In the genomic region with DNA sequence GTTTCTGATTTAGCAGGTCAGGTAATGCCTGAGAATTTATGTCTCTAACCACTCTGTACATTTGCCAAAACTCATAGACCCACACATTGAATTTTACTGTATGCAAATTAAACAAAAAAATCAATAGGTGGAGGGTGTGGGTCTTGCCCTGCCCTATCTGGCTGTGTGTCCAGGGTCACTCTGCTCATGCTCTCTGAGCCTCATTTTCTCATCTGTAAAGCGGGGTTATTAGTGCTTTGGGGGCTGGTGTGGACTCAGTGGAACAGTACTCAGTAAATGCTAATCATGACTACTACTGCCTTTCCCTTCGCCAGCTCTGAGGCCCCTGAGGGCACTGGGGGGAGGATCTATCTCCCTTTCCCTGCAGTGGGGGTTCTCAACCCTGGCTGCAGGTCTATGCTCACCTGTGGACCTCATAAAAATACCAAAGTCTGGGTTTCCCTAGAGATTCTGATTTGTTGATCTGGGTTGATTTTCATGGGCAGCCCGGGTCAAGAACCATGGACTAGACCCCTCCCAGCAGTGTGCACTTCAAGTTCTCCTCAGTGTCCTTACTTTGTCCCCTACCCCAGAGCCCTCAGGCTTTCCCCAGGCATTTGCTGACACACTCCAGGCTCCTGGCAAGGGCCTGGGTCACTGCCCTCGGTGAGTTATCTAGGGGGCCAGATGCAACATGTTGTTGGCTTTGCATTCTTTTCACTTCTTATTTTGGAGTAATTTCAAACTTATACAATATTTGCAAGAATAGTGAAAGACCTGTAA, we compare ENCODE assay signal across 1 cellular context.
TF ChIP-seq lines count a peak whose summit lies in the region.

No MANE protein-coding gene starts in this region.

TF ChIP-seq in GM23338, 12 proteins besides CTCF, POLR2A, EP300 and RAD21:
- TF ChIP-seq, protein P1, sequence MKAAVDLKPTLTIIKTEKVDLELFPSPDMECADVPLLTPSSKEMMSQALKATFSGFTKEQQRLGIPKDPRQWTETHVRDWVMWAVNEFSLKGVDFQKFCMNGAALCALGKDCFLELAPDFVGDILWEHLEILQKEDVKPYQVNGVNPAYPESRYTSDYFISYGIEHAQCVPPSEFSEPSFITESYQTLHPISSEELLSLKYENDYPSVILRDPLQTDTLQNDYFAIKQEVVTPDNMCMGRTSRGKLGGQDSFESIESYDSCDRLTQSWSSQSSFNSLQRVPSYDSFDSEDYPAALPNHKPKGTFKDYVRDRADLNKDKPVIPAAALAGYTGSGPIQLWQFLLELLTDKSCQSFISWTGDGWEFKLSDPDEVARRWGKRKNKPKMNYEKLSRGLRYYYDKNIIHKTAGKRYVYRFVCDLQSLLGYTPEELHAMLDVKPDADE (IDR thresholded peaks at IDR 0.05): no peak
- TF ChIP-seq, protein P2, sequence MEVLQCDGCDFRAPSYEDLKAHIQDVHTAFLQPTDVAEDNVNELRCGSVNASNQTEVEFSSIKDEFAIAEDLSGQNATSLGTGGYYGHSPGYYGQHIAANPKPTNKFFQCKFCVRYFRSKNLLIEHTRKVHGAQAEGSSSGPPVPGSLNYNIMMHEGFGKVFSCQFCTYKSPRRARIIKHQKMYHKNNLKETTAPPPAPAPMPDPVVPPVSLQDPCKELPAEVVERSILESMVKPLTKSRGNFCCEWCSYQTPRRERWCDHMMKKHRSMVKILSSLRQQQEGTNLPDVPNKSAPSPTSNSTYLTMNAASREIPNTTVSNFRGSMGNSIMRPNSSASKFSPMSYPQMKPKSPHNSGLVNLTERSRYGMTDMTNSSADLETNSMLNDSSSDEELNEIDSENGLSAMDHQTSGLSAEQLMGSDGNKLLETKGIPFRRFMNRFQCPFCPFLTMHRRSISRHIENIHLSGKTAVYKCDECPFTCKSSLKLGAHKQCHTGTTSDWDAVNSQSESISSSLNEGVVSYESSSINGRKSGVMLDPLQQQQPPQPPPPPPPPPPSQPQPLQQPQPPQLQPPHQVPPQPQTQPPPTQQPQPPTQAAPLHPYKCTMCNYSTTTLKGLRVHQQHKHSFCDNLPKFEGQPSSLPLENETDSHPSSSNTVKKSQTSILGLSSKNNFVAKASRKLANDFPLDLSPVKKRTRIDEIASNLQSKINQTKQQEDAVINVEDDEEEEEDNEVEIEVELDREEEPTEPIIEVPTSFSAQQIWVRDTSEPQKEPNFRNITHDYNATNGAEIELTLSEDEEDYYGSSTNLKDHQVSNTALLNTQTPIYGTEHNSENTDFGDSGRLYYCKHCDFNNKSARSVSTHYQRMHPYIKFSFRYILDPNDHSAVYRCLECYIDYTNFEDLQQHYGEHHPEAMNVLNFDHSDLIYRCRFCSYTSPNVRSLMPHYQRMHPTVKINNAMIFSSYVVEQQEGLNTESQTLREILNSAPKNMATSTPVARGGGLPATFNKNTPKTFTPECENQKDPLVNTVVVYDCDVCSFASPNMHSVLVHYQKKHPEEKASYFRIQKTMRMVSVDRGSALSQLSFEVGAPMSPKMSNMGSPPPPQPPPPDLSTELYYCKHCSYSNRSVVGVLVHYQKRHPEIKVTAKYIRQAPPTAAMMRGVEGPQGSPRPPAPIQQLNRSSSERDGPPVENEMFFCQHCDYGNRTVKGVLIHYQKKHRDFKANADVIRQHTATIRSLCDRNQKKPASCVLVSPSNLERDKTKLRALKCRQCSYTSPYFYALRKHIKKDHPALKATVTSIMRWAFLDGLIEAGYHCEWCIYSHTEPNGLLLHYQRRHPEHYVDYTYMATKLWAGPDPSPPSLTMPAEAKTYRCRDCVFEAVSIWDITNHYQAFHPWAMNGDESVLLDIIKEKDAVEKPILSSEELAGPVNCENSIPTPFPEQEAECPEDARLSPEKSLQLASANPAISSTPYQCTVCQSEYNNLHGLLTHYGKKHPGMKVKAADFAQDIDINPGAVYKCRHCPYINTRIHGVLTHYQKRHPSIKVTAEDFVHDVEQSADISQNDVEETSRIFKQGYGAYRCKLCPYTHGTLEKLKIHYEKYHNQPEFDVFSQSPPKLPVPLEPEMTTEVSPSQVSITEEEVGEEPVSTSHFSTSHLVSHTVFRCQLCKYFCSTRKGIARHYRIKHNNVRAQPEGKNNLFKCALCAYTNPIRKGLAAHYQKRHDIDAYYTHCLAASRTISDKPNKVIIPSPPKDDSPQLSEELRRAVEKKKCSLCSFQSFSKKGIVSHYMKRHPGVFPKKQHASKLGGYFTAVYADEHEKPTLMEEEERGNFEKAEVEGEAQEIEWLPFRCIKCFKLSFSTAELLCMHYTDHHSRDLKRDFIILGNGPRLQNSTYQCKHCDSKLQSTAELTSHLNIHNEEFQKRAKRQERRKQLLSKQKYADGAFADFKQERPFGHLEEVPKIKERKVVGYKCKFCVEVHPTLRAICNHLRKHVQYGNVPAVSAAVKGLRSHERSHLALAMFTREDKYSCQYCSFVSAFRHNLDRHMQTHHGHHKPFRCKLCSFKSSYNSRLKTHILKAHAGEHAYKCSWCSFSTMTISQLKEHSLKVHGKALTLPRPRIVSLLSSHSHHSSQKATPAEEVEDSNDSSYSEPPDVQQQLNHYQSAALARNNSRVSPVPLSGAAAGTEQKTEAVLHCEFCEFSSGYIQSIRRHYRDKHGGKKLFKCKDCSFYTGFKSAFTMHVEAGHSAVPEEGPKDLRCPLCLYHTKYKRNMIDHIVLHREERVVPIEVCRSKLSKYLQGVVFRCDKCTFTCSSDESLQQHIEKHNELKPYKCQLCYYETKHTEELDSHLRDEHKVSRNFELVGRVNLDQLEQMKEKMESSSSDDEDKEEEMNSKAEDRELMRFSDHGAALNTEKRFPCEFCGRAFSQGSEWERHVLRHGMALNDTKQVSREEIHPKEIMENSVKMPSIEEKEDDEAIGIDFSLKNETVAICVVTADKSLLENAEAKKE (CRISPR knock-in tag; IDR thresholded peaks at IDR 0.05): no peak
- TF ChIP-seq STAT1 (IDR thresholded peaks at IDR 0.05; ENCODE audit: unreplicated experiment) (no peak), ZNF331 (CRISPR knock-in tag; IDR thresholded peaks at IDR 0.05; ENCODE audit: low read depth) (no peak), ZNF114 (CRISPR knock-in tag; IDR thresholded peaks at IDR 0.05) (no peak), CREB1 (CRISPR knock-in tag; IDR thresholded peaks at IDR 0.05; ENCODE audit: low read depth) (no peak), NANOG (IDR thresholded peaks at IDR 0.05; ENCODE audit: borderline replicate concordance) (no peak), JUNB (IDR thresholded peaks at IDR 0.05; ENCODE audit: unreplicated experiment) (no peak)
- TF ChIP-seq, protein P3, sequence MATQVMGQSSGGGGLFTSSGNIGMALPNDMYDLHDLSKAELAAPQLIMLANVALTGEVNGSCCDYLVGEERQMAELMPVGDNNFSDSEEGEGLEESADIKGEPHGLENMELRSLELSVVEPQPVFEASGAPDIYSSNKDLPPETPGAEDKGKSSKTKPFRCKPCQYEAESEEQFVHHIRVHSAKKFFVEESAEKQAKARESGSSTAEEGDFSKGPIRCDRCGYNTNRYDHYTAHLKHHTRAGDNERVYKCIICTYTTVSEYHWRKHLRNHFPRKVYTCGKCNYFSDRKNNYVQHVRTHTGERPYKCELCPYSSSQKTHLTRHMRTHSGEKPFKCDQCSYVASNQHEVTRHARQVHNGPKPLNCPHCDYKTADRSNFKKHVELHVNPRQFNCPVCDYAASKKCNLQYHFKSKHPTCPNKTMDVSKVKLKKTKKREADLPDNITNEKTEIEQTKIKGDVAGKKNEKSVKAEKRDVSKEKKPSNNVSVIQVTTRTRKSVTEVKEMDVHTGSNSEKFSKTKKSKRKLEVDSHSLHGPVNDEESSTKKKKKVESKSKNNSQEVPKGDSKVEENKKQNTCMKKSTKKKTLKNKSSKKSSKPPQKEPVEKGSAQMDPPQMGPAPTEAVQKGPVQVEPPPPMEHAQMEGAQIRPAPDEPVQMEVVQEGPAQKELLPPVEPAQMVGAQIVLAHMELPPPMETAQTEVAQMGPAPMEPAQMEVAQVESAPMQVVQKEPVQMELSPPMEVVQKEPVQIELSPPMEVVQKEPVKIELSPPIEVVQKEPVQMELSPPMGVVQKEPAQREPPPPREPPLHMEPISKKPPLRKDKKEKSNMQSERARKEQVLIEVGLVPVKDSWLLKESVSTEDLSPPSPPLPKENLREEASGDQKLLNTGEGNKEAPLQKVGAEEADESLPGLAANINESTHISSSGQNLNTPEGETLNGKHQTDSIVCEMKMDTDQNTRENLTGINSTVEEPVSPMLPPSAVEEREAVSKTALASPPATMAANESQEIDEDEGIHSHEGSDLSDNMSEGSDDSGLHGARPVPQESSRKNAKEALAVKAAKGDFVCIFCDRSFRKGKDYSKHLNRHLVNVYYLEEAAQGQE (IDR thresholded peaks at IDR 0.05; ENCODE audit: unreplicated experiment): no peak
